Comparison of ENCODE assay signal across 23 cellular contexts in the genomic region with DNA sequence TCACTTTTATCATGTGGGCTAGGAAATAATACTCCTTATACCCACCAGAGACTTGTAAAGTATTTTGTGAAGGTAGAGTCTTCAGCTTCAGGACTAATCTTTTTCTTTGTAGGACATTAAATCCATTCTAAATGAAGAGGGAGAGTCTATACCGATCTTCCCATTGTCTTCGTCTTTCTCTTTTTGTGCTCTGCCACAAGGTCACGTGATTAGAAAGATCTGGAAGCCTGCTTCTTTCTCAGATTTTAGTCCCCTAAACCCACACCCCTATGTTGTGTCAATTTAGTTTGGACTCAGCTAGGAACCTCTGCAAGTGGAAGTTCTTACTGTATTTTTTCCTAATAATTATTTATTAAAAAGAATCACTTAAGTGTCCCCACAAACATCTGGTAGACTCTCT.
DNase-seq lines count a peak whose midpoint lies in the region; ATAC-seq, FAIRE-seq and TF ChIP-seq lines count a peak whose summit lies in the region.
"Had no signal": no experiment of that assay in that cellular context is flagged by ENCODE, and none has a peak within 500 bp of the region (broad histone marks: within the 10 kb centered on the region; RNA-seq: fewer than 3 reads in every experiment).

No MANE protein-coding gene starts in this region.

- POLR2A ChIA-PET in HepG2 (lab: Yijun Ruan, JAX), result no interaction called here
- POLR2A ChIA-PET in H1 (lab: Charles Lee; ENCODE audit: partially characterized antibody), result interaction anchor here (1.3 kb wide), 1 partner anchor 41 kb away, joined by 3 read pairs; no protein-coding TSS in a partner anchor

- no peaks in the 10 kb centered on the region for H4K20me1 ChIP-seq in HepG2 (ENCODE audit: insufficient read depth, low read length)
- H4K20me1 ChIP-seq in H1 (replicated peaks in 1 of 2; ENCODE audit: control insufficient read depth in 1 of 2, insufficient read depth in 2 of 2, low read length in 2 of 2), result no peaks in the 10 kb centered on the region
- no peaks in the 10 kb centered on the region for H4K20me1 ChIP-seq in neural progenitor cell (ENCODE audit: low read depth)
- H4K20me1 ChIP-seq: BLaER1 treated with 17β-estradiol and CSF1 and Interleukin-3, amounts not matched to agents 10 nM and 100 nM had no signal

- no peak overlapping the region for H2BK12ac ChIP-seq in H1 (ENCODE audit: low read depth, low read length)

- H3K36me3 ChIP-seq in HepG2 (replicated peaks in 1 of 2; ENCODE audit: control insufficient read depth in 1 of 2, insufficient read depth in 2 of 2, low read length in 2 of 2) (no peaks in the 10 kb centered on the region), right lobe of liver (no peaks in the 10 kb centered on the region), H1 (ENCODE audit: control insufficient read depth in 2 of 4, insufficient read depth in 4 of 4, low read length in 3 of 4) (no peaks in the 10 kb centered on the region), neural progenitor cell (no peaks in the 10 kb centered on the region)
- H3K36me3 ChIP-seq: BLaER1 treated with 17β-estradiol and CSF1 and Interleukin-3, amounts not matched to agents 10 nM and 100 nM had no signal

- peaks cover 2% of the 10 kb centered on the region for H3K36me3 Mint-ChIP-seq in neural progenitor cell
- H3K36me3 Mint-ChIP-seq: CD8-positive, alpha-beta T cell had no signal

- no peak overlapping the region for H3K18ac ChIP-seq in H1 (ENCODE audit: extremely low read depth, low read length)

- DNase-seq in HepG2 (ENCODE audit: low spot score), result no peak
- no peak for DNase-seq in right lobe of liver
- no peak for DNase-seq in H1 (ENCODE audit: low read depth in 1 of 2, low spot score in 2 of 2)
- no peak for DNase-seq in neural progenitor cell (ENCODE audit: low spot score)
- no peak for DNase-seq in NCI-H524 (lab: John Stamatoyannopoulos, UW)
- DNase-seq: AML-193; Caco-2; Calu3; CD4-positive, alpha-beta T cell; CD8-positive, alpha-beta T cell; DMS79 treated with DMSO at 0.1 percent for 48 hours; GDM1 had no signal

- TF ChIP-seq POLR2A in HepG2 (IDR thresholded peaks at IDR 0.05; ENCODE audit: insufficient read depth in 1 of 2, low read depth in 2 of 2, low read length in 2 of 2) (no peak), right lobe of liver (IDR thresholded peaks at IDR 0.05) (no peak), H1 (IDR thresholded peaks at IDR 0.05; ENCODE audit: control extremely low read depth in 1 of 2, low read depth in 2 of 2, low read length in 2 of 2) (no peak)

- H2AFZ ChIP-seq in HepG2 (ENCODE audit: low read length), result no peak overlapping the region
- 0 out of 2 replicates have a peak overlapping the region, but pooled peaks have one; percentile 19 for H2AFZ ChIP-seq in H1 (ENCODE audit: low read length)
- no peak overlapping the region for H2AFZ ChIP-seq in neural progenitor cell (replicated peaks)

- H2BK20ac ChIP-seq in H1 (ENCODE audit: low read length), result no peak overlapping the region

- TF ChIP-seq EP300 in HepG2 (IDR thresholded peaks at IDR 0.05; ENCODE audit: low read depth in 2 of 2, low read length in 2 of 2), result no peak
- TF ChIP-seq EP300 in HepG2 (CRISPR knock-in tag; IDR thresholded peaks at IDR 0.05; ENCODE audit: borderline replicate concordance), result no peak
- no peak for TF ChIP-seq EP300 in H1 (IDR thresholded peaks at IDR 0.05; ENCODE audit: borderline replicate concordance in 1 of 2, low read depth in 2 of 2, low read length in 2 of 2)

- H2BK5ac ChIP-seq in H1 (ENCODE audit: low read depth, low read length), result no peak overlapping the region

- no peaks in the 10 kb centered on the region for H3K27me3 ChIP-seq in HepG2 (ENCODE audit: control insufficient read depth in 1 of 2, insufficient read depth in 2 of 2, low read length in 2 of 2)
- H3K27me3 ChIP-seq in right lobe of liver, result no peaks in the 10 kb centered on the region
- H3K27me3 ChIP-seq in H1 (replicated peaks in 1 of 4; ENCODE audit: control insufficient read depth in 3 of 4, extremely low read depth in 1 of 4, insufficient read depth in 3 of 4, low read length in 3 of 4), result no peaks in the 10 kb centered on the region
- H3K27me3 ChIP-seq in neural progenitor cell, result no peaks in the 10 kb centered on the region
- H3K27me3 ChIP-seq: BLaER1 treated with 17β-estradiol and CSF1 and Interleukin-3, amounts not matched to agents 10 nM and 100 nM had no signal

- peak overlapping the region; percentile 62 for H3K27ac Mint-ChIP-seq in neural progenitor cell
- H3K27ac Mint-ChIP-seq: B cell; CD4-positive, alpha-beta T cell; CD8-positive, alpha-beta T cell had no signal

- H3K4me3 ChIP-seq in HepG2 (replicated peaks in 1 of 3; ENCODE audit: insufficient read depth in 1 of 3, low read depth in 2 of 3, low read length in 3 of 3) (no peak overlapping the region), right lobe of liver (no peak overlapping the region), H1 (ENCODE audit: extremely low read depth in 1 of 4, insufficient read depth in 2 of 4, low read depth in 3 of 4, low read length in 4 of 4) (no peak overlapping the region), neural progenitor cell (no peak overlapping the region)
- H3K4me3 ChIP-seq: A549; BLaER1 treated with 17β-estradiol and CSF1 and Interleukin-3, amounts not matched to agents 10 nM and 100 nM; GM12878 had no signal

- H3K9me3 Mint-ChIP-seq in neural progenitor cell, result peaks cover 24% of the 10 kb centered on the region
- H3K9me3 Mint-ChIP-seq: CD4-positive, alpha-beta T cell; CD8-positive, alpha-beta T cell had no signal

- H3K9ac ChIP-seq in HepG2 (ENCODE audit: insufficient read depth, low read depth, low read length), result no peak overlapping the region
- H3K9ac ChIP-seq in H1 (replicated peaks in 1 of 4; ENCODE audit: extremely low read depth in 1 of 4, low read depth in 3 of 4, low read length in 3 of 4), result no peak overlapping the region
- no peak overlapping the region for H3K9ac ChIP-seq in neural progenitor cell
- H3K9ac ChIP-seq: BLaER1 treated with 17β-estradiol and CSF1 and Interleukin-3, amounts not matched to agents 10 nM and 100 nM had no signal

- in situ Hi-C loops in HepG2 (cut with HindIII; ENCODE audit: extremely low pct_ligation_motif_present, low pct_unique_long_range_greater_than_20kb), result no loop called here

- H2BK15ac ChIP-seq in H1 (ENCODE audit: low read length), result no peak overlapping the region

- no peak overlapping the region for H3K14ac ChIP-seq in H1 (ENCODE audit: insufficient read length)

- H3K27ac ChIP-seq in HepG2 (ENCODE audit: extremely low read length, insufficient read depth, low read length), result no peak overlapping the region
- no peak overlapping the region for H3K27ac ChIP-seq in right lobe of liver
- H3K27ac ChIP-seq in H1 (ENCODE audit: low read depth, low read length), result no peak overlapping the region
- H3K27ac ChIP-seq in neural progenitor cell, result peak overlapping the region; percentile 18
- H3K27ac ChIP-seq: 22Rv1; A549; BLaER1 treated with 17β-estradiol and CSF1 and Interleukin-3, amounts not matched to agents 10 nM and 100 nM; C4-2B had no signal

- no peak overlapping the region for H4K91ac ChIP-seq in H1 (replicated peaks; ENCODE audit: insufficient read length, low read length)

- BruUV-seq in HepG2 (replicated peaks; lab: Mats Ljungman, UMichigan), result no TSS peak

- peaks cover 12% of the 10 kb centered on the region for H3K4me1 Mint-ChIP-seq in neural progenitor cell

- no peak overlapping the region for H4K8ac ChIP-seq in H1 (ENCODE audit: extremely low read depth, insufficient read depth, low read length)

- H2AK5ac ChIP-seq in H1 (ENCODE audit: low read depth, low read length), result no peak overlapping the region

- H3K79me2 ChIP-seq in HepG2 (ENCODE audit: insufficient read depth, low read length) (no peaks in the 10 kb centered on the region), H1 (ENCODE audit: control insufficient read depth in 1 of 2, insufficient read depth in 2 of 2, low read length in 2 of 2) (no peaks in the 10 kb centered on the region), neural progenitor cell (ENCODE audit: low read depth) (no peaks in the 10 kb centered on the region)

- no peak overlapping the region for H3K56ac ChIP-seq in H1 (replicated peaks; ENCODE audit: insufficient read length, low read depth, low read length)

- H3K79me1 ChIP-seq in H1 (ENCODE audit: low read depth, low read length), result no peaks in the 10 kb centered on the region

- no peaks in the 10 kb centered on the region; the same call in 1 of the 2 replicates for H3K9me3 ChIP-seq in HepG2 (ENCODE audit: low read length)
- no peaks in the 10 kb centered on the region for H3K9me3 ChIP-seq in right lobe of liver
- no peaks in the 10 kb centered on the region for H3K9me3 ChIP-seq in H1 (ENCODE audit: insufficient read depth in 2 of 2, low read depth in 1 of 2, low read length in 1 of 2)
- H3K9me3 ChIP-seq in neural progenitor cell (ENCODE audit: low read depth), result no peaks in the 10 kb centered on the region
- H3K9me3 ChIP-seq: A549; BLaER1 treated with 17β-estradiol and CSF1 and Interleukin-3, amounts not matched to agents 10 nM and 100 nM; Caco-2 had no signal

- FAIRE-seq in HepG2 (lab: Jason Lieb, UNC) (no peak), H1 (lab: Jason Lieb, UNC) (no peak)
- FAIRE-seq: A549, D721Med, GM12878, GM12892, GM18507, GM19239 had no signal

- H4K5ac ChIP-seq in H1 (ENCODE audit: insufficient read length, low read depth, low read length), result no peak overlapping the region

- no peak overlapping the region for H2BK120ac ChIP-seq in H1 (replicated peaks; ENCODE audit: low read depth, low read length)

- no peak for ATAC-seq in HepG2
- no peak for ATAC-seq in right lobe of liver
- no peak for ATAC-seq in HG02885 (IDR thresholded peaks at IDR 0.05; ENCODE audit: poor library complexity, unreplicated experiment)
- ATAC-seq: A549; CD8-positive, alpha-beta T cell; GM12878 had no signal

- TF ChIP-seq CTCF in HepG2 (CRISPR knock-in tag; IDR thresholded peaks at IDR 0.05) (no peak), right lobe of liver (IDR thresholded peaks at IDR 0.05) (no peak), H1 (IDR thresholded peaks at IDR 0.05; ENCODE audit: control extremely low read depth in 1 of 3, insufficient read depth in 1 of 3, low read depth in 1 of 3, low read length in 3 of 3) (no peak), neural progenitor cell (IDR thresholded peaks at IDR 0.05) (no peak)

- H3K23me2 ChIP-seq in H1 (ENCODE audit: low read depth, low read length), result no peaks in the 10 kb centered on the region

- no peak overlapping the region for H3K23ac ChIP-seq in H1 (ENCODE audit: insufficient read length)

- WGBS in HepG2 (ENCODE audit: low lambda C conversion rate), result 2% methylated on average over 3 of the region's 3 CpGs
- WGBS in right lobe of liver (ENCODE audit: insufficient coverage, low coverage, low lambda C conversion rate, missing lambda C conversion rate), result 60% methylated on average over 3 of the region's 3 CpGs
- 72% methylated on average over 3 of the region's 3 CpGs; no CpG with 5 or more reads in 1 of the 2 experiments for WGBS in H1 (ENCODE audit: extremely low coverage in 1 of 2, insufficient coverage in 1 of 2, insufficient read length in 1 of 2, insufficient replicate concordance in 2 of 2, low coverage in 1 of 2, low lambda C conversion rate in 2 of 2, missing lambda C conversion rate in 1 of 2), 2 experiments

- H3K4me1 ChIP-seq in HepG2 (ENCODE audit: insufficient read depth, low read length) (no peaks in the 10 kb centered on the region), right lobe of liver (no peaks in the 10 kb centered on the region), H1 (replicated peaks in 1 of 4; ENCODE audit: control insufficient read depth in 3 of 4, insufficient read depth in 4 of 4, low read length in 3 of 4) (peaks cover 0 to 3% (median 0%) of the 10 kb centered on the region in 4 experiments; a peak in 1 of 7 replicates), neural progenitor cell (peaks cover 4% of the 10 kb centered on the region)
- H3K4me1 ChIP-seq: A549, Caco-2 had no signal

- H3K4me2 ChIP-seq in HepG2 (ENCODE audit: low read depth, low read length) (no peak overlapping the region), H1 (ENCODE audit: insufficient read depth in 1 of 2, low read depth in 2 of 2, low read length in 2 of 2) (no peak overlapping the region), neural progenitor cell (no peak overlapping the region)
- H3K4me2 ChIP-seq: A549; BLaER1 treated with 17β-estradiol and CSF1 and Interleukin-3, amounts not matched to agents 10 nM and 100 nM had no signal

- CTCF ChIA-PET in HepG2 (lab: Yijun Ruan, JAX; ENCODE audit: low intra/inter-chr PET ratio, low total read pairs) (no interaction called here), H1 (lab: Charles Lee; ENCODE audit: partially characterized antibody) (no interaction called here)

- TF ChIP-seq RAD21 in HepG2 (CRISPR knock-in tag; IDR thresholded peaks at IDR 0.05) (no peak), H1 (IDR thresholded peaks at IDR 0.05 in 1 of 2, conservative IDR thresholded peaks at IDR 0.05 in 1 of 2; ENCODE audit: low read depth in 2 of 2, low read length in 2 of 2) (no peak)

- intact Hi-C loops in HepG2 (cut with micrococcal nuclease; ENCODE audit: unreplicated experiment) (no loop called here), right lobe of liver (cut with DNase I) (no loop called here)

- no peak overlapping the region for H3K4ac ChIP-seq in H1 (replicated peaks; ENCODE audit: insufficient read length, low read depth, low read length)

- peaks cover 3% of the 10 kb centered on the region for H3F3A ChIP-seq in neural progenitor cell (ENCODE audit: low read depth)

- no peak overlapping the region for H3K4me3 Mint-ChIP-seq in neural progenitor cell
- H3K4me3 Mint-ChIP-seq: B cell; CD4-positive, alpha-beta T cell; CD8-positive, alpha-beta T cell had no signal

- H3K27me3 Mint-ChIP-seq in neural progenitor cell (ENCODE audit: insufficient read depth, low read depth), result peaks cover 5% of the 10 kb centered on the region
- H3K27me3 Mint-ChIP-seq: B cell; CD4-positive, alpha-beta T cell had no signal
